8 cellular contexts compared by ENCODE assay signal in genomic region chr1:145891587-145892485, GRCh38. TPM values are rescaled to one million over a fixed set of nuclear protein-coding genes. Genes with fewer than 3 reads are reported as not detected.
DNase-seq lines count a peak whose midpoint lies in the region; ATAC-seq, FAIRE-seq and TF ChIP-seq lines count a peak whose summit lies in the region.

No MANE protein-coding gene starts in this region.

- H3K27ac ChIP-seq in GM23338 (ENCODE audit: low read depth) (no peak overlapping the region), small intestine (ENCODE audit: low read depth in 1 of 2, low read length in 1 of 2) (peak overlapping the region; percentile 60 to 96)

- H3K4me1 Mint-ChIP-seq in GM23338 (peaks cover 15% of the 10 kb centered on the region; the same call in 2 of the 3 replicates), activated B cell treated with CpG ODN at 0.5 μM for 24 hours (no peaks in the 10 kb centered on the region)

- H3K27me3 Mint-ChIP-seq in GM23338 (ENCODE audit: insufficient read depth, low read depth, poor library complexity) (peaks cover 15% of the 10 kb centered on the region), activated B cell treated with CpG ODN at 0.5 μM for 24 hours (no peaks in the 10 kb centered on the region)

- no peaks in the 10 kb centered on the region for H3K9me3 ChIP-seq in small intestine (ENCODE audit: control insufficient read depth, low read depth)

- H3K4me3 ChIP-seq in AG09309 (ENCODE audit: control insufficient read depth, low read depth, low read length), result no peak overlapping the region
- H3K4me3 ChIP-seq in GM23338, result peak overlapping the region; percentile 41
- no peak overlapping the region for H3K4me3 ChIP-seq in small intestine (ENCODE audit: low read depth in 1 of 2, low read length in 2 of 2)

- intact Hi-C loops in activated B cell treated with CpG ODN at 0.5 μM for 24 hours (cut with micrococcal nuclease), result loop anchor here (1.0 to 2.0 kb wide), 2 partner anchors 19 to 121 kb away; partner anchors contain the start of gene ITGA10

- H3K27me3 ChIP-seq in GM23338 (ENCODE audit: insufficient read depth), result no peaks in the 10 kb centered on the region
- no peaks in the 10 kb centered on the region for H3K27me3 ChIP-seq in small intestine (ENCODE audit: control insufficient read depth in 2 of 2, insufficient read depth in 2 of 2, low read length in 2 of 2)

- H3K4me1 ChIP-seq in GM23338 (ENCODE audit: insufficient read depth) (peaks cover 15% of the 10 kb centered on the region; the same call in 1 of the 2 replicates), small intestine (ENCODE audit: control insufficient read depth in 2 of 2, insufficient read depth in 1 of 2, low read depth in 1 of 2, low read length in 1 of 2) (peaks cover 0 to 11% of the 10 kb centered on the region in 2 donors)

- TF ChIP-seq CTCF in AG09309 (IDR thresholded peaks at IDR 0.05; ENCODE audit: control insufficient read depth, insufficient read depth, low read depth, low read length, missing control alignments), result peak; percentile 91
- peak; percentile 91 to 97 for TF ChIP-seq CTCF in GM23338 (conservative IDR thresholded peaks at IDR 0.05; ENCODE audit: low read depth in 2 of 2)
- TF ChIP-seq CTCF in activated B cell treated with CpG ODN at 0.5 μM for 24 hours (IDR thresholded peaks at IDR 0.05), result no peak

- H4K20me1 ChIP-seq in GM23338 (replicated peaks; ENCODE audit: insufficient read depth), result no peaks in the 10 kb centered on the region

- FAIRE-seq in islet of Langerhans (lab: Jason Lieb, UNC) (peak; percentile 99), small intestine (lab: Jason Lieb, UNC) (no peak)

- H3K4me3 Mint-ChIP-seq in GM23338, result peak overlapping the region; percentile 68
- no peak overlapping the region for H3K4me3 Mint-ChIP-seq in activated B cell treated with CpG ODN at 0.5 μM for 24 hours

- no peaks in the 10 kb centered on the region for H3K79me2 ChIP-seq in GM23338 (replicated peaks; ENCODE audit: insufficient read depth)

- H3K36me3 Mint-ChIP-seq in GM23338 (ENCODE audit: low read depth), result no peaks in the 10 kb centered on the region
- H3K36me3 Mint-ChIP-seq in activated B cell treated with CpG ODN at 0.5 μM for 24 hours (ENCODE audit: low read depth), result no peaks in the 10 kb centered on the region

- no peaks in the 10 kb centered on the region for H3K36me3 ChIP-seq in GM23338 (ENCODE audit: insufficient read depth)
- no peaks in the 10 kb centered on the region for H3K36me3 ChIP-seq in small intestine (ENCODE audit: control insufficient read depth in 2 of 2, insufficient read depth in 2 of 2, low read length in 2 of 2)

- H3K4me2 ChIP-seq in GM23338, result peak overlapping the region; percentile 68

- H3K9me2 ChIP-seq in GM23338 (ENCODE audit: insufficient read depth), result no peaks in the 10 kb centered on the region

- H2AFZ ChIP-seq in GM23338, result peak overlapping the region; percentile 61

- no peaks in the 10 kb centered on the region for H3K9me3 Mint-ChIP-seq in GM23338
- no peaks in the 10 kb centered on the region for H3K9me3 Mint-ChIP-seq in activated B cell treated with CpG ODN at 0.5 μM for 24 hours

- POLR2A ChIA-PET in activated B cell treated with CpG ODN at 0.5 μM for 24 hours (lab: Charles Lee), result interaction anchor here (0.5 to 1.3 kb wide), 5 partner anchors 26 to 114 kb away, joined by 3 read pairs; partner anchors contain the start of genes PEX11B and RBM8A

- H3K27ac Mint-ChIP-seq in GM23338, result peak overlapping the region; percentile 92
- no peak overlapping the region for H3K27ac Mint-ChIP-seq in activated B cell treated with CpG ODN at 0.5 μM for 24 hours

- 5 to 23% (median 14%) methylated on average over 6 of the region's 6 CpGs for WGBS in small intestine, 3 donors

- DNase-seq in AG09309 (ENCODE audit: low read depth), result peak; percentile 94
- peak; percentile 99 for DNase-seq in GM23338 (ENCODE audit: low spot score)
- peak; percentile 96 for DNase-seq in NCI-H2196 (lab: John Stamatoyannopoulos, UW; ENCODE audit: unreplicated experiment)
- DNase-seq in activated B cell treated with CpG ODN at 0.5 μM for 24 hours, result peak; percentile 35
- DNase-seq in cerebellum (ENCODE audit: low spot score), result peak; percentile 95
- DNase-seq in small intestine, result peak; percentile 89

- CTCF ChIA-PET in activated B cell treated with CpG ODN at 0.5 μM for 24 hours (lab: Charles Lee), result interaction anchor here (0.8 to 2.4 kb wide), 13 partner anchors 13 to 120 kb away, joined by 3 to 12 read pairs (median 4); partner anchors contain the start of genes ANKRD34A, NUDT17, PIAS3 and POLR3GL

- ATAC-seq in GM23338, result peak; percentile 99
- ATAC-seq in activated B cell treated with CpG ODN at 0.5 μM for 24 hours (ENCODE audit: low read depth), result peak; percentile 75
- ATAC-seq in HG02571 (IDR thresholded peaks at IDR 0.05; ENCODE audit: unreplicated experiment), result no peak

- no peaks in the 10 kb centered on the region for H3F3A ChIP-seq in GM23338 (replicated peaks; ENCODE audit: low read depth)

TF ChIP-seq in GM23338, 12 proteins besides CTCF, POLR2A, EP300 and RAD21 (continues in another document):
- no peak for TF ChIP-seq POLR2AphosphoS5 (IDR thresholded peaks at IDR 0.05; ENCODE audit: low read depth)
- no peak for TF ChIP-seq ZNF114 (CRISPR knock-in tag; IDR thresholded peaks at IDR 0.05)
- TF ChIP-seq, protein P1, sequence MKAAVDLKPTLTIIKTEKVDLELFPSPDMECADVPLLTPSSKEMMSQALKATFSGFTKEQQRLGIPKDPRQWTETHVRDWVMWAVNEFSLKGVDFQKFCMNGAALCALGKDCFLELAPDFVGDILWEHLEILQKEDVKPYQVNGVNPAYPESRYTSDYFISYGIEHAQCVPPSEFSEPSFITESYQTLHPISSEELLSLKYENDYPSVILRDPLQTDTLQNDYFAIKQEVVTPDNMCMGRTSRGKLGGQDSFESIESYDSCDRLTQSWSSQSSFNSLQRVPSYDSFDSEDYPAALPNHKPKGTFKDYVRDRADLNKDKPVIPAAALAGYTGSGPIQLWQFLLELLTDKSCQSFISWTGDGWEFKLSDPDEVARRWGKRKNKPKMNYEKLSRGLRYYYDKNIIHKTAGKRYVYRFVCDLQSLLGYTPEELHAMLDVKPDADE (IDR thresholded peaks at IDR 0.05), result no peak
- TF ChIP-seq STAT1 (IDR thresholded peaks at IDR 0.05; ENCODE audit: unreplicated experiment), result no peak
- TF ChIP-seq JUNB (IDR thresholded peaks at IDR 0.05; ENCODE audit: unreplicated experiment), result no peak

RNA-seq across cellular contexts. Expression of gene ANKRD35, which starts 6.2 kb away (rescaled TPM):
- 3.6 and 4.3 TPM in 2 replicates for total RNA-seq in GM23338 (2014; rRNA removed; shearing (Covaris generic))
- 4.9 and 5.6 TPM in 2 replicates for polyA plus RNA-seq in GM23338 (2016; fragmentation: Nextera tagmentation; extraction: Ambion mirVana)
- not detected in 2 replicates for total RNA-seq in activated B cell treated with CpG ODN at 0.5 μM for 24 hours
- total RNA-seq in cerebellum, result 0.73 TPM
- 1 to 10 TPM in 2 of 3 donors, not detected in 1; 1.1 to 1.8 TPM for polyA plus RNA-seq in small intestine

RNA-seq across cellular contexts. Expression of gene ITGA10, which starts 18.0 kb away (rescaled TPM):
- 0.04 and 0.21 TPM in 2 replicates for total RNA-seq in GM23338 (2014; rRNA removed; shearing (Covaris generic))
- 0.21 TPM in 1 of 2 replicates, not detected in the other for polyA plus RNA-seq in GM23338 (2016; fragmentation: Nextera tagmentation; extraction: Ambion mirVana)
- total RNA-seq in activated B cell treated with CpG ODN at 0.5 μM for 24 hours, result 2.7 and 3.7 TPM in 2 replicates
- total RNA-seq in cerebellum, result 2.2 TPM
- polyA plus RNA-seq in small intestine, result 1 to 10 TPM in 1 of 3 donors, under 1 TPM in 2; 0.54 to 1.9 (median 0.67) TPM

RNA-seq across cellular contexts. Expression of gene PEX11B, which starts 26.7 kb away (rescaled TPM):
- 9.1 and 10.0 TPM in 2 replicates for total RNA-seq in GM23338 (2014; rRNA removed; shearing (Covaris generic))
- 7.4 and 9.7 TPM in 2 replicates for polyA plus RNA-seq in GM23338 (2016; fragmentation: Nextera tagmentation; extraction: Ambion mirVana)
- 42.7 and 47.7 TPM in 2 replicates for total RNA-seq in activated B cell treated with CpG ODN at 0.5 μM for 24 hours
- 22.5 TPM for total RNA-seq in cerebellum
- 10 to 100 TPM; 30.6 to 41.2 (median 32.7) TPM for polyA plus RNA-seq in small intestine

RNA-seq across cellular contexts. Expression of gene PIAS3, which starts 33.0 kb away (rescaled TPM):
- 33.2 and 35.7 TPM in 2 replicates for total RNA-seq in GM23338 (2014; rRNA removed; shearing (Covaris generic))
- polyA plus RNA-seq in GM23338 (2016; fragmentation: Nextera tagmentation; extraction: Ambion mirVana), result 40.8 and 45.4 TPM in 2 replicates
- total RNA-seq in activated B cell treated with CpG ODN at 0.5 μM for 24 hours, result 29.0 and 30.9 TPM in 2 replicates
- total RNA-seq in cerebellum, result 11.1 TPM
- 10 to 100 TPM in 1 of 3 donors, 1 to 10 TPM in 2; 5.9 to 10.1 (median 8.3) TPM for polyA plus RNA-seq in small intestine

RNA-seq across cellular contexts. Expression of gene RBM8A, which starts 35.4 kb away (rescaled TPM):
- total RNA-seq in GM23338 (2014; rRNA removed; shearing (Covaris generic)), result 170 and 212 TPM in 2 replicates
- 286 and 312 TPM in 2 replicates for polyA plus RNA-seq in GM23338 (2016; fragmentation: Nextera tagmentation; extraction: Ambion mirVana)
- 178 and 201 TPM in 2 replicates for total RNA-seq in activated B cell treated with CpG ODN at 0.5 μM for 24 hours
- total RNA-seq in cerebellum, result 74.4 TPM
- 100 to 1,000 TPM in 1 of 3 donors, 10 to 100 TPM in 2; 62.2 to 151 (median 95.9) TPM for polyA plus RNA-seq in small intestine

Comparison
In these comparisons a context has a peak if more than half of its experiments do, and no peak if none do; other contexts are left out.
1. DNase-seq: peak in every context shown above with its lines; median percentile 99 in GM23338; 96 in NCI-H2196; 95 in cerebellum; 94 in AG09309; 89 in small intestine; 35 in activated B cell treated with CpG ODN at 0.5 μM for 24 hours.